In the genomic region with DNA sequence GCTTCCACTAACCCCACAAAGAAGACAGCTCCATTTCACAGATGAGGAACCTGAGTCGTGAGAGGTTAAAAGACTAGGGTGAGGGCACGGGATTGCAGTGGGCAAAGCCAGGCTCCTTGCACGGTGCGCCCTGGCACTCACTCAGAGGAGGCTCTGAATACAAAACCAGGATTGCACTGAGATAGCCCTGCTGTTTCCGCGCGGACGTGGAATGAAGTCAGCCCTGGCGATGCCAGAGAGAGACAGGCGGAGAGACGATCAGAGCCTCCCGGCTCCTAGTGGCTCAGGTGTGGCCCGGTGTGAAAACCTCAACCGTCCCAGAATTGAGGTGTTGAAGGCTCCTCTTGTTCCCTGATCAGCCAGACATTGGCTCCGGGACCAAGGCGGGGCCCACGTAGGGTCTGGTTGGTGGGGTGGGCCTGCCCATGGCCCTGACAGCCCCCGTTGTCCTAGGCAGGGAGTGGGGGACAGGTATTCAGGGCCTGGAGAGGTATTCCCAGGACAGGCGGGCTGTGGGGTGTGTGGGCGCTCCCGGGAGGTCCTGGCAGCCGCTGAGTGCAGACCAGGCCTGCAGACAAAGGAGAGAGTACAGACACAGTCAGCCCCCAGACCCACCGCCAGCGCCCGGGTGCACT, we compare ENCODE assay signal across 20 cellular contexts. TPM values are rescaled to one million over a fixed set of nuclear protein-coding genes. Genes with fewer than 3 reads are reported as not detected.
"Had no signal": no experiment of that assay in that cellular context is flagged by ENCODE, and none has a peak within 500 bp of the region (broad histone marks: within the 10 kb centered on the region; RNA-seq: fewer than 3 reads in every experiment).

No MANE protein-coding gene starts in this region.

- ATAC-seq: activated CD4-positive, CD25-positive, alpha-beta regulatory T cell treated with anti-CD3 and anti-CD28 coated beads, Interleukin-2, amount 50 U/mL, for 24 hours; activated T-cell treated with anti-CD3 and anti-CD28 coated beads, Interleukin-2, amount 50 U/mL, for 4 hours; heart right ventricle; left lung; right cardiac atrium; stimulated activated memory B cell treated with anti-CD40 and anti-IgM and Interleukin-4, amounts not matched to agents 10 μg/mL and 1 μg/mL and 100 μg/mL, for 72 hours had no signal

- H3K4me3 ChIP-seq: heart right ventricle, left lung, smooth muscle cell, tibial artery had no signal

- H3K9me3 Mint-ChIP-seq: activated CD4-positive, alpha-beta memory T cell treated with anti-CD3 and anti-CD28 coated beads for 36 hours; activated T-cell treated with anti-CD3 and anti-CD28 coated beads, Interleukin-2, amount 50 U/mL, for 4 hours; stimulated activated memory B cell treated with anti-CD40 and anti-IgM and Interleukin-4, amounts not matched to agents 10 μg/mL and 1 μg/mL and 100 μg/mL, for 72 hours had no signal

- H3K27ac Mint-ChIP-seq: activated CD4-positive, alpha-beta memory T cell treated with anti-CD3 and anti-CD28 coated beads for 36 hours; activated naive CD8-positive, alpha-beta T cell; stimulated activated memory B cell treated with anti-CD40 and anti-IgM and Interleukin-4, amounts not matched to agents 10 μg/mL and 1 μg/mL and 100 μg/mL, for 72 hours had no signal

- DNase-seq: activated CD4-positive, alpha-beta memory T cell treated with anti-CD3 and anti-CD28 coated beads for 36 hours; activated effector memory CD4-positive, alpha-beta T cell treated with anti-CD3 and anti-CD28 coated beads, Interleukin-2, amount 50 U/mL, for 16 hours; activated T-cell treated with anti-CD3 and anti-CD28 coated beads, Interleukin-2, amount 50 U/mL, for 4 hours; amygdala; brain microvascular endothelial cell; foreskin melanocyte; heart right ventricle; left lung; right cardiac atrium; stimulated activated CD4-positive, alpha-beta T cell treated with anti-CD3 and anti-CD28 coated beads, Interleukin-1b, Interleukin-23, amount 100 ng/mL, for 48 hours; T-helper 2 cell; tibial artery had no signal

- H3K4me3 Mint-ChIP-seq: activated CD4-positive, alpha-beta memory T cell treated with anti-CD3 and anti-CD28 coated beads for 36 hours; activated naive CD8-positive, alpha-beta T cell; activated T-cell treated with anti-CD3 and anti-CD28 coated beads, Interleukin-2, amount 50 U/mL, for 4 hours; stimulated activated memory B cell treated with anti-CD40 and anti-IgM and Interleukin-4, amounts not matched to agents 10 μg/mL and 1 μg/mL and 100 μg/mL, for 72 hours had no signal

- H3K36me3 Mint-ChIP-seq: activated CD4-positive, alpha-beta memory T cell treated with anti-CD3 and anti-CD28 coated beads for 36 hours; activated naive CD8-positive, alpha-beta T cell; stimulated activated memory B cell treated with anti-CD40 and anti-IgM and Interleukin-4, amounts not matched to agents 10 μg/mL and 1 μg/mL and 100 μg/mL, for 72 hours had no signal

- H3K9me3 ChIP-seq: heart right ventricle, left lung, tibial artery had no signal

- H3K36me3 ChIP-seq: brain microvascular endothelial cell, heart right ventricle, left lung, tibial artery had no signal

- FAIRE-seq: endothelial cell of umbilical vein, keratinocyte, TTC549 had no signal

- H3K27ac ChIP-seq: brain microvascular endothelial cell, heart right ventricle, left lung, tibial artery had no signal

- H3K27me3 ChIP-seq: brain microvascular endothelial cell, heart right ventricle, tibial artery had no signal

RNA-seq across cellular contexts. Expression of gene LINC01488, which starts 43.1 kb away (rescaled TPM):
- total RNA-seq: activated CD4-positive, alpha-beta memory T cell treated with anti-CD3 and anti-CD28 coated beads for 36 hours; activated T-cell treated with anti-CD3 and anti-CD28 coated beads, Interleukin-2, amount 50 U/mL, for 4 hours; endothelial cell of umbilical vein; left lung; mesenteric fat pad; smooth muscle cell had no signal
